In genomic region chr5:2192496-2192895, GRCh38 we compare ENCODE assay signal across 20 cellular contexts.
"Had no signal": no experiment of that assay in that cellular context is flagged by ENCODE, and none has a peak within 500 bp of the region (broad histone marks: within the 10 kb centered on the region; RNA-seq: fewer than 3 reads in every experiment).

No MANE protein-coding gene starts in this region.

- H3K4me1 Mint-ChIP-seq: central memory CD8-positive, alpha-beta T cell; naive B cell; T-cell had no signal

- H3K4me3 Mint-ChIP-seq: activated naive CD8-positive, alpha-beta T cell; activated T-cell treated with anti-CD3 and anti-CD28 coated beads, Interleukin-2, amount 50 U/mL, for 4 hours; central memory CD8-positive, alpha-beta T cell; T-cell; T-helper 2 cell treated with Interferon-gamma antibody and Interleukin-4, amounts not matched to agents 5 μg/mL and 100 μg/mL, for 36 hours had no signal

- H3K9me3 Mint-ChIP-seq: activated T-cell treated with anti-CD3 and anti-CD28 coated beads, Interleukin-2, amount 50 U/mL, for 4 hours; central memory CD8-positive, alpha-beta T cell had no signal

- H3K36me3 Mint-ChIP-seq: activated naive CD8-positive, alpha-beta T cell; T-cell had no signal

- H3K27ac Mint-ChIP-seq: activated naive CD8-positive, alpha-beta T cell; activated T-helper 2 cell treated with anti-CD3 and anti-CD28 coated beads, Interferon-gamma antibody, Interleukin-2, Interleukin-4, amounts not matched to agents 10 μg/mL and 5 μg/mL and 100 μg/mL, durations not matched to agents 14 hours and 24 hours and 36 hours; T-cell; T-helper 2 cell treated with Interferon-gamma antibody and Interleukin-4, amounts not matched to agents 5 μg/mL and 100 μg/mL, for 36 hours had no signal

- ATAC-seq: activated T-cell treated with anti-CD3 and anti-CD28 coated beads, Interleukin-2, amount 50 U/mL, for 4 hours; gastrocnemius medialis; left cardiac atrium; T-cell had no signal

- DNase-seq: activated CD4-positive, alpha-beta T cell treated with anti-CD3 and anti-CD28 coated beads for 1 hour; activated CD8-positive, alpha-beta memory T cell treated with anti-CD3 and anti-CD28 coated beads, Interleukin-2, amount 50 U/mL, for 4 hours; activated naive CD4-positive, alpha-beta T cell; activated T-cell treated with anti-CD3 and anti-CD28 coated beads, Interleukin-2, amount 50 U/mL, for 4 hours; esophagus squamous epithelium; gastrocnemius medialis; hippocampal formation; left cardiac atrium; mesenchymal stem cell; naive B cell; retina; sigmoid colon; stimulated activated CD4-positive, alpha-beta T cell treated with anti-CD3 and anti-CD28 coated beads, Interleukin-15, amount 100 ng/mL, for 24 hours; stimulated activated naive CD4-positive, alpha-beta T cell; T-cell; WERI-Rb-1 had no signal
